ENCODE assay signal across 1 cellular context in genomic region chr19:6718111-6718740, GRCh38.
TF ChIP-seq lines count a peak whose summit lies in the region.

No MANE protein-coding gene starts in this region.

TF ChIP-seq in liver, 16 proteins besides CTCF, POLR2A, EP300 and RAD21 (continued from another document):
- TF ChIP-seq RXRA (IDR thresholded peaks at IDR 0.05) (no peak), JUND (IDR thresholded peaks at IDR 0.05) (no peak), TAF1 (conservative IDR thresholded peaks at IDR 0.05) (no peak), HNF4G (IDR thresholded peaks at IDR 0.05) (no peak), FOXA2 (IDR thresholded peaks at IDR 0.05) (no peak)
